In genomic region chr4:42678512-42678911, GRCh38 we compare ENCODE assay signal across 21 cellular contexts.
DNase-seq lines count a peak whose midpoint lies in the region; ATAC-seq, FAIRE-seq and TF ChIP-seq lines count a peak whose summit lies in the region.
"Had no signal": no experiment of that assay in that cellular context is flagged by ENCODE, and none has a peak within 500 bp of the region (broad histone marks: within the 10 kb centered on the region; RNA-seq: fewer than 3 reads in every experiment).

No MANE protein-coding gene starts in this region.

- ATAC-seq in activated naive CD8-positive, alpha-beta T cell treated with anti-CD3 and anti-CD28 coated beads, Interleukin-2, amount 50 U/mL, for 24 hours = no peak
- ATAC-seq in HG03442 (IDR thresholded peaks at IDR 0.05; ENCODE audit: unreplicated experiment) (no peak), GM18873 (IDR thresholded peaks at IDR 0.05; ENCODE audit: low FRiP score, unreplicated experiment) (no peak), HG03571 (IDR thresholded peaks at IDR 0.05; ENCODE audit: unreplicated experiment) (no peak), GM21526 (IDR thresholded peaks at IDR 0.05; ENCODE audit: low FRiP score, unreplicated experiment) (no peak)
- ATAC-seq: HepG2 had no signal

- no peaks in the 10 kb centered on the region for H3K9me2 ChIP-seq in Loucy (replicated peaks; ENCODE audit: low read depth, low read length)

- peak; percentile 5 for FAIRE-seq in colon (lab: Jason Lieb, UNC)
- FAIRE-seq: H1, HepG2 had no signal

- H3K9ac ChIP-seq in Loucy (ENCODE audit: low read depth, low read length, poor library complexity, severe bottlenecking) = no peak overlapping the region
- H3K9ac ChIP-seq: KMS-11 had no signal

- peaks cover 4% of the 10 kb centered on the region for H3K9me3 Mint-ChIP-seq in activated naive CD8-positive, alpha-beta T cell (ENCODE audit: low read depth)
- H3K9me3 Mint-ChIP-seq in activated naive CD8-positive, alpha-beta T cell treated with anti-CD3 and anti-CD28 coated beads, Interleukin-2, amount 50 U/mL, for 24 hours = peaks cover 11% of the 10 kb centered on the region

- H3K27ac Mint-ChIP-seq in activated naive CD8-positive, alpha-beta T cell = peak overlapping the region; percentile 16
- H3K27ac Mint-ChIP-seq in activated naive CD8-positive, alpha-beta T cell treated with anti-CD3 and anti-CD28 coated beads, Interleukin-2, amount 50 U/mL, for 24 hours = no peak overlapping the region
- H3K27ac Mint-ChIP-seq: CD14-positive monocyte had no signal

- no peaks in the 10 kb centered on the region for H3K27me3 Mint-ChIP-seq in activated naive CD8-positive, alpha-beta T cell
- no peaks in the 10 kb centered on the region for H3K27me3 Mint-ChIP-seq in activated naive CD8-positive, alpha-beta T cell treated with anti-CD3 and anti-CD28 coated beads, Interleukin-2, amount 50 U/mL, for 24 hours

- H3K27me3 ChIP-seq in Loucy (ENCODE audit: insufficient read depth, low read length, poor library complexity, severe bottlenecking) = no peaks in the 10 kb centered on the region
- H3K27me3 ChIP-seq: SJCRH30 had no signal

- 0 out of 2 replicates have a peak overlapping the region, but pooled peaks have one; percentile 52 for H2AFZ ChIP-seq in Loucy (ENCODE audit: low read length)

- H4K20me1 ChIP-seq in Loucy (ENCODE audit: insufficient read depth, low read length, poor library complexity, severe bottlenecking) = no peaks in the 10 kb centered on the region

- H3K9me3 ChIP-seq in Loucy (ENCODE audit: insufficient read depth, low read depth, low read length) = no peaks in the 10 kb centered on the region
- H3K9me3 ChIP-seq: SJCRH30 had no signal

- DNase-seq in activated naive CD8-positive, alpha-beta T cell treated with anti-CD3 and anti-CD28 coated beads, Interleukin-2, amount 50 U/mL, for 24 hours = no peak
- DNase-seq: DMS79, MM.1S, NCI-H1417 treated with DMSO at 0.1 percent for 48 hours, NCI-H2081, NCI-H510A treated with DMSO at 0.1 percent for 48 hours, OCI-M1, RPMI8226, SJCRH30, SW 1271 had no signal

- TF ChIP-seq CTCF in Loucy (conservative IDR thresholded peaks at IDR 0.05; ENCODE audit: low read length) = no peak

- no peaks in the 10 kb centered on the region for H3F3A ChIP-seq in Loucy (ENCODE audit: low read depth)

- H3K4me3 ChIP-seq in Loucy (ENCODE audit: low read length, poor library complexity, severe bottlenecking) = no peak overlapping the region
- H3K4me3 ChIP-seq: SJCRH30 had no signal

- H3K4me3 Mint-ChIP-seq in activated naive CD8-positive, alpha-beta T cell = no peak overlapping the region
- no peak overlapping the region for H3K4me3 Mint-ChIP-seq in activated naive CD8-positive, alpha-beta T cell treated with anti-CD3 and anti-CD28 coated beads, Interleukin-2, amount 50 U/mL, for 24 hours
- H3K4me3 Mint-ChIP-seq: CD14-positive monocyte had no signal

- H3K4me1 Mint-ChIP-seq in activated naive CD8-positive, alpha-beta T cell (ENCODE audit: low read depth) = peaks cover 77% of the 10 kb centered on the region
- peaks cover 50% of the 10 kb centered on the region for H3K4me1 Mint-ChIP-seq in activated naive CD8-positive, alpha-beta T cell treated with anti-CD3 and anti-CD28 coated beads, Interleukin-2, amount 50 U/mL, for 24 hours

- H3K4me2 ChIP-seq in Loucy (ENCODE audit: low read depth, low read length, poor library complexity, severe bottlenecking) = peak overlapping the region; percentile 29
- H3K4me2 ChIP-seq: KMS-11 had no signal

- H3K36me3 Mint-ChIP-seq in activated naive CD8-positive, alpha-beta T cell = peaks cover 6% of the 10 kb centered on the region
- H3K36me3 Mint-ChIP-seq in activated naive CD8-positive, alpha-beta T cell treated with anti-CD3 and anti-CD28 coated beads, Interleukin-2, amount 50 U/mL, for 24 hours (ENCODE audit: low read depth) = peaks cover 5% of the 10 kb centered on the region
- H3K36me3 Mint-ChIP-seq: CD14-positive monocyte had no signal

- H3K36me3 ChIP-seq in Loucy (ENCODE audit: insufficient read depth, low read length) = no peaks in the 10 kb centered on the region
- H3K36me3 ChIP-seq: SJCRH30 had no signal

- H3K79me2 ChIP-seq in Loucy (ENCODE audit: insufficient read depth, low read length) = no peaks in the 10 kb centered on the region

- H3K4me1 ChIP-seq in Loucy (ENCODE audit: insufficient read depth, low read length, poor library complexity, severe bottlenecking) = peaks cover 6% of the 10 kb centered on the region
- H3K4me1 ChIP-seq: SJCRH30 had no signal
